Comparison of ENCODE assay signal across 8 cellular contexts in the genomic region with DNA sequence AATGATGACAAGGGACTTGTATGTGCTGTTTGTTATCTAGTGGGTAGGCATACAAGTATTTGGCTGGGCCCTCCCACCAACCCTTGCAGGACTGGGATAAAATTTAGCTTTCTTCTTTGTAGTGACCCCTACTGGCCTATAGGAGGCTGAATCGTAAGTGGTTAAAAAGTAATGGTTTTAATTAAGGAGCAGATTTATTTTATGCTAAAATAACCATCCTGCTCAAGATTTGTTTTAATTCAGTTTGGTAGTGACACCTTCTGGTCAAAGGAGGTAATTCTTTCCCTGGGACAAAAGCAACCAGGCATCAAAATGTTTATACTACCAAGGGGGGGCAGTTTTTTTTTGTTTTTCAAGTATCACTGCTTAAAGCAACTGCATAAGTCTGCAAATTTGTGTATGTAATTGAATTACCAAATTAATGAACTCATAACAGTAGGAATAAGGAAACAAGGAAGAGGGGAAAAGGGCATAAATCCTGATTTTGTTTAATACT.
DNase-seq lines count a peak whose midpoint lies in the region; ATAC-seq, FAIRE-seq and TF ChIP-seq lines count a peak whose summit lies in the region.

No MANE protein-coding gene starts in this region.

- peak overlapping the region in 1 of 2 donors; percentile 62 for H3K27ac Mint-ChIP-seq in effector memory CD8-positive, alpha-beta T cell
- H3K27ac Mint-ChIP-seq in mesothelial cell of epicardium = peak overlapping the region; percentile 84

- ATAC-seq in HG02973 (IDR thresholded peaks at IDR 0.05; ENCODE audit: unreplicated experiment) (peak; percentile 58), HG02588 (IDR thresholded peaks at IDR 0.05; ENCODE audit: unreplicated experiment) (no peak)
- ATAC-seq in effector memory CD8-positive, alpha-beta T cell (replicated peaks) = peak; percentile 57

- H3K36me3 Mint-ChIP-seq in effector memory CD8-positive, alpha-beta T cell (ENCODE audit: insufficient read depth) = peaks cover 18% of the 10 kb centered on the region
- H3K36me3 Mint-ChIP-seq in mesothelial cell of epicardium = peaks cover 26% of the 10 kb centered on the region

- H3K4me1 Mint-ChIP-seq in effector memory CD8-positive, alpha-beta T cell (ENCODE audit: low read depth in 2 of 2) = peaks cover 0 to 5% of the 10 kb centered on the region in 2 donors
- H3K4me1 Mint-ChIP-seq in mesothelial cell of epicardium = peaks cover 64% of the 10 kb centered on the region

- DNase-seq in AG08396 (ENCODE audit: low spot score) (peak; percentile 42), OCI-M1 (lab: John Stamatoyannopoulos, UW) (peak; percentile 73), mesothelial cell of epicardium (ENCODE audit: low spot score in 2 of 2, unreplicated experiment in 2 of 2) (no peak), urothelium cell line (ENCODE audit: low spot score) (no peak)
- peak in 2 of 3 experiments; percentile 11 to 29 for DNase-seq in effector memory CD8-positive, alpha-beta T cell

- H3K27me3 Mint-ChIP-seq in effector memory CD8-positive, alpha-beta T cell = no peaks in the 10 kb centered on the region
- H3K27me3 Mint-ChIP-seq in mesothelial cell of epicardium (ENCODE audit: low read depth) = no peaks in the 10 kb centered on the region

- TF ChIP-seq CTCF in GM12872 (IDR thresholded peaks at IDR 0.05; ENCODE audit: insufficient read depth, low read depth, low read length) (peak; percentile 55; the same call in 2 of the 3 replicates), mesothelial cell of epicardium (IDR thresholded peaks at IDR 0.05; ENCODE audit: unreplicated experiment) (peak; percentile 98)

- H3K9me3 Mint-ChIP-seq in effector memory CD8-positive, alpha-beta T cell = no peaks in the 10 kb centered on the region
- no peaks in the 10 kb centered on the region for H3K9me3 Mint-ChIP-seq in mesothelial cell of epicardium

- no peak for FAIRE-seq in urothelium cell line (lab: Jason Lieb, UNC)

- no peak overlapping the region for H3K4me3 Mint-ChIP-seq in effector memory CD8-positive, alpha-beta T cell
- no peak overlapping the region for H3K4me3 Mint-ChIP-seq in mesothelial cell of epicardium

Comparison
In these comparisons a context has a peak if more than half of its experiments do, and no peak if none do; other contexts are left out.
1. DNase-seq: peak in AG08396 (single experiment), OCI-M1 (single experiment) and effector memory CD8-positive, alpha-beta T cell (2 of 3); none in mesothelial cell of epicardium (0 of 2) and urothelium cell line (single experiment).